In the genomic region with DNA sequence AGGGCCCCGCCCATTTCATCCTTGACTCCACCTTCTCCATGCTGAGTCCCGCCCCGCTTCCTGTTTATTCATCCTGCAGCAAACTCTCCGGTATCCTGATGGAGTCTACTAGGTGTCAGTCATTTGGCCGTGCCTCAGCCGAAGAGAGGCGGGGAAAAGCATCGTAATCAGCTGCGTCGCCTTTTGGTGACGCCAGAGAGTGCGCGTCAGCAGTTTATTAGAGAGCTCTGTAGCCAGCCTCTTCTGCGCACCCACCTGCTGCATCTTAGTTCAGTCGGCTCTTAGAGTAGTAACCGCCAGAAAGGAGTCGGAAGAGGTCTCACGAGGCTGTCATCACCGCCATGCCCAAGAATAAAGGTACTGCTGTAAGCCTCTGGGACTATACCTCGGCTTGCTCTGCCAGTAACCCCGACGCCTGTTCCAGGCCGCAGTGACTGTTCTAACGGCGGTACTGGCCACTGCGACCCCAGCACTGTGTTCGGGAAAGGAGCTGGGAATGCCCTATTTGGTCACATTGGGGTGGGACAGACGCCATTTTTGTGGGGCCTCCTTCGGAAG, we compare ENCODE assay signal across 8 cellular contexts. TPM values are rescaled to one million over a fixed set of nuclear protein-coding genes. Genes with fewer than 3 reads are reported as not detected.
DNase-seq lines count a peak whose midpoint lies in the region; ATAC-seq and TF ChIP-seq lines count a peak whose summit lies in the region.
"Had no signal": no experiment of that assay in that cellular context is flagged by ENCODE, and none has a peak within 500 bp of the region (broad histone marks: within the 10 kb centered on the region; RNA-seq: fewer than 3 reads in every experiment).

A gene with protein sequence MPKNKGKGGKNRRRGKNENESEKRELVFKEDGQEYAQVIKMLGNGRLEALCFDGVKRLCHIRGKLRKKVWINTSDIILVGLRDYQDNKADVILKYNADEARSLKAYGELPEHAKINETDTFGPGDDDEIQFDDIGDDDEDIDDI (plus strand): TSS at position 246 of the 558 bp plus-strand sequence. CDS start 96 bp downstream, at position 342.

- in situ Hi-C loops in GM23248 (cut with MboI) = no loop called here

- H3K79me2 ChIP-seq in GM23248 (ENCODE audit: insufficient read depth) = peaks cover 46% of the 10 kb centered on the region

- peak within 1 kb of the TSS; percentile 92 for H3K9ac ChIP-seq in GM23248

- no peak for TF ChIP-seq CTCF in kidney epithelial cell (IDR thresholded peaks at IDR 0.05; ENCODE audit: insufficient read depth, low read length, poor library complexity, severe bottlenecking)

- peak within 1 kb of the TSS; percentile 96 for H3K4me2 ChIP-seq in GM23248 (ENCODE audit: unreplicated experiment)

- H3K36me3 ChIP-seq in GM23248 (ENCODE audit: low read depth) (no peaks in the 10 kb centered on the region), kidney epithelial cell (ENCODE audit: control insufficient read depth, insufficient read depth, low read length) (no peaks in the 10 kb centered on the region)

- peak; percentile 95 for DNase-seq in GM23248
- DNase-seq in NCI-H2171 treated with DMSO at 0.1 percent for 48 hours (lab: John Stamatoyannopoulos, UW) = peak; percentile 93
- DNase-seq in activated naive CD4-positive, alpha-beta T cell treated with anti-CD3 and anti-CD28 coated beads, Interleukin-2, amount 50 U/mL, for 16 hours = peak; percentile 84
- DNase-seq in kidney epithelial cell (ENCODE audit: low read depth) = no peak
- DNase-seq in stimulated activated CD8-positive, alpha-beta memory T cell treated with anti-CD3 and anti-CD28 coated beads, Interleukin-4, amount 100 ng/mL, for 48 hours = peak; percentile 86
- no peak for DNase-seq in SIG-M5 (lab: John Stamatoyannopoulos, UW)

- H3K9me3 ChIP-seq in GM23248 (ENCODE audit: low read depth) = no peaks in the 10 kb centered on the region

- H4K20me1 ChIP-seq in GM23248 (ENCODE audit: insufficient read depth) = no peaks in the 10 kb centered on the region

- whole genome bisulfite sequencing in GM23248 (ENCODE audit: low coverage in 1 of 2, low lambda C conversion rate in 2 of 2, missing lambda C conversion rate in 2 of 2), 2 experiments = 0 to 1% methylated on average over 9 to 21 of the region's 29 CpGs

- H3K27ac ChIP-seq in GM23248 = peak within 1 kb of the TSS; percentile 84

- H3F3A ChIP-seq in GM23248 (ENCODE audit: insufficient read depth) = peaks cover 12% of the 10 kb centered on the region; the same call in 1 of the 2 replicates

- H3K27me3 ChIP-seq in GM23248 (replicated peaks; ENCODE audit: insufficient read depth) (no peaks in the 10 kb centered on the region), kidney epithelial cell (ENCODE audit: control insufficient read depth, insufficient read depth, low read length) (no peaks in the 10 kb centered on the region)

- no peaks in the 10 kb centered on the region for H3K9me2 ChIP-seq in GM23248 (ENCODE audit: insufficient read depth)

- no peak for ATAC-seq in GM19328 (IDR thresholded peaks at IDR 0.05; ENCODE audit: unreplicated experiment)

- H2AFZ ChIP-seq in GM23248 = peak within 1 kb of the TSS; percentile 91

- H3K4me3 ChIP-seq in GM23248 (peak within 1 kb of the TSS; percentile 87), kidney epithelial cell (ENCODE audit: low read depth, low read length) (no peak within 1 kb of the TSS)

- H3K4me1 ChIP-seq in GM23248 (ENCODE audit: insufficient read depth) = peaks cover 12% of the 10 kb centered on the region

RNA-seq across cellular contexts. Expression of the gene that starts here (rescaled TPM):
- total RNA-seq in GM23248 (2014; rRNA removed; shearing (Covaris generic)) = 13.3 and 16.4 TPM in 2 replicates
- 33.4 and 36.0 TPM in 2 replicates for polyA plus RNA-seq in GM23248 (2016; fragmentation: Nextera tagmentation; extraction: Ambion mirVana)
- total RNA-seq in kidney epithelial cell = 17.9 and 19.0 TPM in 2 replicates
- total RNA-seq: temporal lobe had no signal

Comparison
In these comparisons a context has a peak if more than half of its experiments do, and no peak if none do; other contexts are left out.
1. DNase-seq: peak in GM23248 (single experiment), NCI-H2171 treated with DMSO at 0.1 percent for 48 hours (single experiment), activated naive CD4-positive, alpha-beta T cell treated with anti-CD3 and anti-CD28 coated beads, Interleukin-2, amount 50 U/mL, for 16 hours (single experiment) and stimulated activated CD8-positive, alpha-beta memory T cell treated with anti-CD3 and anti-CD28 coated beads, Interleukin-4, amount 100 ng/mL, for 48 hours (single experiment); none in kidney epithelial cell (single experiment) and SIG-M5 (single experiment).